In the genomic region with DNA sequence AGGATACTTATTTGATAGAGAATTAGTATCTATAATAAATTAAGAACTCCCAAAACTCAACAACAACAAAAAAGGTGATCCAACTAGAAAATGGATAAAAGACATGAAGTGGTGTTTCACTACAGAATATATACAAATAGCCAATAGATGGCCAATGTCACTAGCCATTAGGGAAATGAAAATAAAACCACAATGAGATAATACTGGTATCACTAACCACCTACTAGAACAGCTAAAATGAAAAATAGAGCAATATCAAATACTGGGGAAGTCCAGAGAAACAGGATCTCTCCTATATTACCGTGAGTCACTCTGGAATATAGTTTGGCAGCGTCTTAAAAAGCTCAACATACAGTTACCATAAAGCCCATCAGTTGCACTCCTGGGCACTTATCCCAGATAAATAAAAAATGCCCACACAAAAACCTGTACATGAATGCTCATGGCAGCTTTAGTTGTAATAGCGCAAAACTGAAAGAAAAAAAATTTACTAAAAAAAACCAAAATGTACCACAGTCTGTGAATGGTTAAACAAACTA, we compare ENCODE assay signal across 1 cellular context.
TF ChIP-seq lines count a peak whose summit lies in the region.

No MANE protein-coding gene starts in this region.

TF ChIP-seq in IMR-90, 13 proteins besides CTCF, POLR2A, EP300 and RAD21:
- TF ChIP-seq NFE2L2 (IDR thresholded peaks at IDR 0.05; ENCODE audit: low read depth, low read length) = no peak
- TF ChIP-seq RCOR1 (IDR thresholded peaks at IDR 0.05; ENCODE audit: insufficient replicate concordance, low read length) = no peak
- TF ChIP-seq ELK1 (IDR thresholded peaks at IDR 0.05; ENCODE audit: borderline replicate concordance, low read depth, low read length) = no peak
- no peak for TF ChIP-seq MXI1 (IDR thresholded peaks at IDR 0.05; ENCODE audit: borderline replicate concordance, low read depth, low read length)
- no peak for TF ChIP-seq CEBPB (IDR thresholded peaks at IDR 0.05; ENCODE audit: low read depth, low read length)
- no peak for TF ChIP-seq MAFK (IDR thresholded peaks at IDR 0.05; ENCODE audit: low read depth, low read length)
- no peak for TF ChIP-seq MAZ (IDR thresholded peaks at IDR 0.05; ENCODE audit: borderline replicate concordance, low read depth, low read length)
- no peak for TF ChIP-seq SMC3 (IDR thresholded peaks at IDR 0.05; ENCODE audit: low read depth, low read length)
- TF ChIP-seq, protein P1, sequence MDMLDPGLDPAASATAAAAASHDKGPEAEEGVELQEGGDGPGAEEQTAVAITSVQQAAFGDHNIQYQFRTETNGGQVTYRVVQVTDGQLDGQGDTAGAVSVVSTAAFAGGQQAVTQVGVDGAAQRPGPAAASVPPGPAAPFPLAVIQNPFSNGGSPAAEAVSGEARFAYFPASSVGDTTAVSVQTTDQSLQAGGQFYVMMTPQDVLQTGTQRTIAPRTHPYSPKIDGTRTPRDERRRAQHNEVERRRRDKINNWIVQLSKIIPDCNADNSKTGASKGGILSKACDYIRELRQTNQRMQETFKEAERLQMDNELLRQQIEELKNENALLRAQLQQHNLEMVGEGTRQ (IDR thresholded peaks at IDR 0.05; ENCODE audit: low read depth, low read length) = no peak
- TF ChIP-seq CHD1 (IDR thresholded peaks at IDR 0.05; ENCODE audit: low read depth, low read length) = no peak
- TF ChIP-seq RFX5 (IDR thresholded peaks at IDR 0.05; ENCODE audit: low read depth, low read length) = no peak
- no peak for TF ChIP-seq FOS (IDR thresholded peaks at IDR 0.05; ENCODE audit: low read depth, low read length)
- TF ChIP-seq BHLHE40 (IDR thresholded peaks at IDR 0.05; ENCODE audit: low read depth, low read length) = no peak
